Comparison of ENCODE assay signal across 16 cellular contexts in genomic region chr2:164514491-164514890, GRCh38.
DNase-seq lines count a peak whose midpoint lies in the region; ATAC-seq, FAIRE-seq and TF ChIP-seq lines count a peak whose summit lies in the region.
"Had no signal": no experiment of that assay in that cellular context is flagged by ENCODE, and none has a peak within 500 bp of the region (broad histone marks: within the 10 kb centered on the region; RNA-seq: fewer than 3 reads in every experiment).

No MANE protein-coding gene starts in this region.

- H3K9ac ChIP-seq in endothelial cell of umbilical vein (replicated peaks; ENCODE audit: extremely low read depth, insufficient read depth, low read length) = no peak overlapping the region

- BruUV-seq in endothelial cell of umbilical vein (replicated peaks; lab: Mats Ljungman, UMichigan) = no TSS peak

- no peak overlapping the region for H3K4me3 Mint-ChIP-seq in activated T-helper 2 cell treated with anti-CD3 and anti-CD28 coated beads, Interferon-gamma antibody, Interleukin-2, Interleukin-4, amounts not matched to agents 10 μg/mL and 5 μg/mL and 100 μg/mL, durations not matched to agents 14 hours and 24 hours and 36 hours (ENCODE audit: low read depth)
- H3K4me3 Mint-ChIP-seq: activated CD4-positive, alpha-beta memory T cell treated with anti-CD3 and anti-CD28 coated beads for 36 hours; T-helper 2 cell treated with Interferon-gamma antibody and Interleukin-4, amounts not matched to agents 5 μg/mL and 100 μg/mL, for 36 hours had no signal

- ATAC-seq in right lobe of liver (peak; percentile 76 to 96 (median 82)), HG02973 (IDR thresholded peaks at IDR 0.05; ENCODE audit: unreplicated experiment) (no peak), HG02678 (IDR thresholded peaks at IDR 0.05; ENCODE audit: unreplicated experiment) (no peak)

- H3K4me1 Mint-ChIP-seq in activated T-helper 2 cell treated with anti-CD3 and anti-CD28 coated beads, Interferon-gamma antibody, Interleukin-2, Interleukin-4, amounts not matched to agents 10 μg/mL and 5 μg/mL and 100 μg/mL, durations not matched to agents 14 hours and 24 hours and 36 hours (ENCODE audit: low read depth) = no peaks in the 10 kb centered on the region

- H3K4me1 ChIP-seq in endothelial cell of umbilical vein (ENCODE audit: control insufficient read depth, extremely low read depth, insufficient read depth, low read length) (peaks cover 2% of the 10 kb centered on the region), right lobe of liver (peaks cover 0 to 9% (median 0%) of the 10 kb centered on the region in 4 donors)

- no peaks in the 10 kb centered on the region for H3K36me3 Mint-ChIP-seq in activated T-helper 2 cell treated with anti-CD3 and anti-CD28 coated beads, Interferon-gamma antibody, Interleukin-2, Interleukin-4, amounts not matched to agents 10 μg/mL and 5 μg/mL and 100 μg/mL, durations not matched to agents 14 hours and 24 hours and 36 hours (ENCODE audit: low read depth)
- H3K36me3 Mint-ChIP-seq: activated CD4-positive, alpha-beta memory T cell treated with anti-CD3 and anti-CD28 coated beads for 36 hours had no signal

- H3K36me3 ChIP-seq in endothelial cell of umbilical vein (ENCODE audit: control insufficient read depth in 2 of 2, extremely low read depth in 1 of 2, insufficient read depth in 2 of 2, low read length in 2 of 2) = no peaks in the 10 kb centered on the region
- peaks cover 0 to 5% (median 0%) of the 10 kb centered on the region in 4 donors for H3K36me3 ChIP-seq in right lobe of liver

- TF ChIP-seq POLR2A in endothelial cell of umbilical vein (IDR thresholded peaks at IDR 0.05; ENCODE audit: low read depth, low read length) (no peak), right lobe of liver (IDR thresholded peaks at IDR 0.05) (no peak)

- no peaks in the 10 kb centered on the region for H3K27me3 ChIP-seq in endothelial cell of umbilical vein (ENCODE audit: control insufficient read depth in 2 of 2, insufficient read depth in 2 of 2, low read length in 2 of 2)
- no peaks in the 10 kb centered on the region for H3K27me3 ChIP-seq in right lobe of liver

- no peak overlapping the region for H2AFZ ChIP-seq in endothelial cell of umbilical vein (ENCODE audit: low read depth, low read length)

- no peak overlapping the region for H3K27ac ChIP-seq in endothelial cell of umbilical vein (ENCODE audit: insufficient read depth, low read depth, low read length)
- peak overlapping the region; percentile 29 to 65 (median 54) for H3K27ac ChIP-seq in right lobe of liver

- H3K4me2 ChIP-seq in endothelial cell of umbilical vein (ENCODE audit: insufficient read depth, low read length) = no peak overlapping the region

- intact Hi-C loops in endothelial cell of umbilical vein (cut with micrococcal nuclease) (no loop called here), right lobe of liver (cut with DNase I) (no loop called here)
- intact Hi-C loops in activated T-helper 2 cell treated with anti-CD3 and anti-CD28 coated beads, Interferon-gamma antibody, Interleukin-2, Interleukin-4, amounts not matched to agents 10 μg/mL and 5 μg/mL and 100 μg/mL, durations not matched to agents 14 hours and 24 hours and 36 hours (cut with micrococcal nuclease) = no loop called here

- H3K9me3 ChIP-seq in endothelial cell of umbilical vein (replicated peaks; ENCODE audit: control insufficient read depth, insufficient read depth, low read length) = no peaks in the 10 kb centered on the region
- no peaks in the 10 kb centered on the region for H3K9me3 ChIP-seq in right lobe of liver

- H3K79me2 ChIP-seq in endothelial cell of umbilical vein (ENCODE audit: control insufficient read depth, insufficient read depth, low read length) = no peaks in the 10 kb centered on the region

- POLR2A ChIA-PET in endothelial cell of umbilical vein (lab: Charles Lee) = no interaction called here

- no peak for TF ChIP-seq CTCF in endothelial cell of umbilical vein (IDR thresholded peaks at IDR 0.05; ENCODE audit: extremely low read depth in 1 of 2, insufficient read depth in 1 of 2, low read depth in 1 of 2, low read length in 2 of 2)
- no peak for TF ChIP-seq CTCF in right lobe of liver (IDR thresholded peaks at IDR 0.05)

- H3K9me1 ChIP-seq in endothelial cell of umbilical vein (replicated peaks; ENCODE audit: control insufficient read depth, extremely low read depth, insufficient read depth, low read length) = no peaks in the 10 kb centered on the region

- H3K4me3 ChIP-seq in endothelial cell of umbilical vein (replicated peaks in 1 of 3; ENCODE audit: insufficient read depth in 1 of 3, low read depth in 1 of 3, low read length in 3 of 3) (no peak overlapping the region), right lobe of liver (no peak overlapping the region)

- no peaks in the 10 kb centered on the region for H3K27me3 Mint-ChIP-seq in activated T-helper 2 cell treated with anti-CD3 and anti-CD28 coated beads, Interferon-gamma antibody, Interleukin-2, Interleukin-4, amounts not matched to agents 10 μg/mL and 5 μg/mL and 100 μg/mL, durations not matched to agents 14 hours and 24 hours and 36 hours (ENCODE audit: low read depth)
- H3K27me3 Mint-ChIP-seq: activated CD4-positive, alpha-beta memory T cell treated with anti-CD3 and anti-CD28 coated beads for 36 hours had no signal

- peaks cover 30% of the 10 kb centered on the region for H3K9me3 Mint-ChIP-seq in activated T-helper 2 cell treated with anti-CD3 and anti-CD28 coated beads, Interferon-gamma antibody, Interleukin-2, Interleukin-4, amounts not matched to agents 10 μg/mL and 5 μg/mL and 100 μg/mL, durations not matched to agents 14 hours and 24 hours and 36 hours

- CTCF ChIA-PET in endothelial cell of umbilical vein (lab: Charles Lee) = interaction anchor here (1.1 to 1.4 kb wide), 2 partner anchors 21 to 24 kb away, joined by 7 to 8 read pairs; no protein-coding TSS in a partner anchor

- no peak for FAIRE-seq in endothelial cell of umbilical vein (lab: Jason Lieb, UNC)

- H3K27ac Mint-ChIP-seq in activated T-helper 2 cell treated with anti-CD3 and anti-CD28 coated beads, Interferon-gamma antibody, Interleukin-2, Interleukin-4, amounts not matched to agents 10 μg/mL and 5 μg/mL and 100 μg/mL, durations not matched to agents 14 hours and 24 hours and 36 hours = no peak overlapping the region
- H3K27ac Mint-ChIP-seq: activated CD4-positive, alpha-beta memory T cell treated with anti-CD3 and anti-CD28 coated beads for 36 hours; T-helper 2 cell treated with Interferon-gamma antibody and Interleukin-4, amounts not matched to agents 5 μg/mL and 100 μg/mL, for 36 hours had no signal

- dilution Hi-C loops in endothelial cell of umbilical vein (cut with MboI; ENCODE audit: extremely low pct_ligation_motif_present, low sequenced_read_pairs) = no loop called here

- H4K20me1 ChIP-seq in endothelial cell of umbilical vein (replicated peaks; ENCODE audit: control insufficient read depth, extremely low read depth, insufficient read depth, low read length) = no peaks in the 10 kb centered on the region

- DNase-seq in Daoy (ENCODE audit: low read depth) (peak; percentile 39), NCI-H345 treated with DMSO at 0.1 percent for 48 hours (lab: John Stamatoyannopoulos, UW; ENCODE audit: unreplicated experiment) (peak; percentile 66), endothelial cell of umbilical vein (ENCODE audit: low read depth, low spot score) (peak; percentile 33), right lobe of liver (no peak), NCI-H146 (lab: John Stamatoyannopoulos, UW) (no peak)
- no peak for DNase-seq in activated T-helper 2 cell treated with anti-CD3 and anti-CD28 coated beads, Interferon-gamma antibody, Interleukin-2, Interleukin-4, amounts not matched to agents 10 μg/mL and 5 μg/mL and 100 μg/mL, durations not matched to agents 14 hours and 24 hours and 36 hours (ENCODE audit: low spot score)
- DNase-seq: activated CD4-positive, alpha-beta memory T cell treated with anti-CD3 and anti-CD28 coated beads for 36 hours; activated effector memory CD4-positive, alpha-beta T cell treated with Interleukin-2 at 50 U/mL for 16 hours; C1 segment of cervical spinal cord; central memory CD4-positive, alpha-beta T cell; MM.1S; stimulated activated CD4-positive, alpha-beta T cell treated with anti-CD3 and anti-CD28 coated beads, Interleukin-4, amount 100 ng/mL, for 1 hour; stimulated activated naive CD4-positive, alpha-beta T cell treated with Interleukin-2 at 50 U/mL for 16 hours had no signal

- no CpG with 5 or more reads among the region's 2 CpGs for WGBS in right lobe of liver (ENCODE audit: insufficient coverage, low coverage, low lambda C conversion rate, missing lambda C conversion rate)

TF ChIP-seq in endothelial cell of umbilical vein, 7 proteins besides CTCF, POLR2A, EP300 and RAD21:
- TF ChIP-seq MAX (IDR thresholded peaks at IDR 0.05; ENCODE audit: insufficient read depth, insufficient read length) = no peak
- TF ChIP-seq GATA2 (IDR thresholded peaks at IDR 0.05; ENCODE audit: insufficient read depth, insufficient read length, low read depth, low read length) = no peak
- no peak for TF ChIP-seq FOS (IDR thresholded peaks at IDR 0.05; ENCODE audit: borderline replicate concordance, insufficient read depth, low read length)
- TF ChIP-seq EZH2 (IDR thresholded peaks at IDR 0.05; ENCODE audit: borderline replicate concordance, low read depth, low read length, severe bottlenecking) = no peak
- no peak for TF ChIP-seq POLR2AphosphoS5 (IDR thresholded peaks at IDR 0.05; ENCODE audit: insufficient read depth, low read depth, low read length)
- TF ChIP-seq JUN (IDR thresholded peaks at IDR 0.05; ENCODE audit: borderline replicate concordance, insufficient read depth, insufficient read length, low read depth) = no peak
- TF ChIP-seq MYC (IDR thresholded peaks at IDR 0.05; ENCODE audit: low read depth, low read length) = no peak

Comparison
In these comparisons a context has a peak if more than half of its experiments do, and no peak if none do; other contexts are left out.
1. DNase-seq: peak in Daoy (single experiment), NCI-H345 treated with DMSO at 0.1 percent for 48 hours (single experiment) and endothelial cell of umbilical vein (single experiment); none in right lobe of liver (0 of 3), activated T-helper 2 cell treated with anti-CD3 and anti-CD28 coated beads, Interferon-gamma antibody, Interleukin-2, Interleukin-4, amounts not matched to agents 10 μg/mL and 5 μg/mL and 100 μg/mL, durations not matched to agents 14 hours and 24 hours and 36 hours (single experiment) and NCI-H146 (single experiment).
2. ATAC-seq: peak in right lobe of liver (4 of 4); none in HG02973 (single experiment) and HG02678 (single experiment).